15 cellular contexts compared by ENCODE assay signal in the genomic region with DNA sequence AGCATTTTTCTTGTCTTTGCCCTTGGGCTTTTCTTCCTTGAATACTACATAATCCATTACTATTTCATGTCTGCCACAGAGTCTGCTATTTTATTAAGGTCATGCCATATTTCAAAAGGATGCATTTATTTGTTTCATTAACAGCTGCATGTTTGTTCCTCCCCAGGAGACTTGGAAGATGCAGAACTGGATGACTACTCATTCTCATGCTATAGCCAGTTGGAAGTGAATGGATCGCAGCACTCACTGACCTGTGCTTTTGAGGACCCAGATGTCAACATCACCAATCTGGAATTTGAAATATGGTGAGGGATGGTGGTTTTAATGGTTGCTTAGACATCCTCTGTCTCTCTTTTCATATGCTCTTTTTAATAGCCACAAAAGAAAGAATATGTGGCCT. TPM values are rescaled to one million over a fixed set of nuclear protein-coding genes. Genes with fewer than 3 reads are reported as not detected.
DNase-seq lines count a peak whose midpoint lies in the region; ATAC-seq and TF ChIP-seq lines count a peak whose summit lies in the region.
"Had no signal": no experiment of that assay in that cellular context is flagged by ENCODE, and none has a peak within 500 bp of the region (broad histone marks: within the 10 kb centered on the region; RNA-seq: fewer than 3 reads in every experiment).

No MANE protein-coding gene starts in this region.

- H3K9me3 ChIP-seq in CD8-positive, alpha-beta memory T cell (ENCODE audit: low read length): no peaks in the 10 kb centered on the region
- H3K9me3 ChIP-seq: gastroesophageal sphincter, right lobe of liver had no signal

- TF ChIP-seq CTCF in coronary artery (IDR thresholded peaks at IDR 0.05): no peak

- H3K4me1 ChIP-seq in CD8-positive, alpha-beta memory T cell (ENCODE audit: insufficient read depth, low read length): peaks cover 37% of the 10 kb centered on the region
- H3K4me1 ChIP-seq: gastroesophageal sphincter, right lobe of liver had no signal

- CTCF ChIA-PET in CD8-positive, alpha-beta memory T cell (lab: Charles Lee): interaction anchor here (2.5 to 12.0 kb wide), 5 partner anchors 12 to 210 kb away, joined by 7 to 165 read pairs (median 26); no protein-coding TSS in a partner anchor

- peaks cover 70 to 90% (median 86%) of the 10 kb centered on the region in 3 donors for H3K36me3 Mint-ChIP-seq in CD8-positive, alpha-beta memory T cell
- H3K36me3 Mint-ChIP-seq in natural killer cell treated with Interleukin-12 subunit alpha and Interleukin-12 subunit beta and Interleukin-15 and Interleukin-18, amount 100 ng/mL, for 72 hours: peaks cover 32% of the 10 kb centered on the region
- H3K36me3 Mint-ChIP-seq: naive B cell had no signal

- H3K4me3 Mint-ChIP-seq in CD8-positive, alpha-beta memory T cell: peak overlapping the region; percentile 93 to 99 (median 97)
- peak overlapping the region; percentile 36 for H3K4me3 Mint-ChIP-seq in natural killer cell treated with Interleukin-12 subunit alpha and Interleukin-12 subunit beta and Interleukin-15 and Interleukin-18, amount 100 ng/mL, for 72 hours
- H3K4me3 Mint-ChIP-seq: naive B cell had no signal

- POLR2A ChIA-PET in CD8-positive, alpha-beta memory T cell (lab: Charles Lee): interaction anchor here (1.4 to 3.9 kb wide), 3 partner anchors 9 to 49 kb away, joined by 6 to 30 read pairs (median 24); no protein-coding TSS in a partner anchor

- no peaks in the 10 kb centered on the region for H3K27me3 ChIP-seq in CD8-positive, alpha-beta memory T cell (ENCODE audit: insufficient read depth, low read length, poor library complexity, severe bottlenecking)
- H3K27me3 ChIP-seq: gastroesophageal sphincter, right lobe of liver had no signal

- H3K9me3 Mint-ChIP-seq in CD8-positive, alpha-beta memory T cell: peaks cover 0 to 10% (median 0%) of the 10 kb centered on the region in 5 donors
- no peaks in the 10 kb centered on the region for H3K9me3 Mint-ChIP-seq in natural killer cell treated with Interleukin-12 subunit alpha and Interleukin-12 subunit beta and Interleukin-15 and Interleukin-18, amount 100 ng/mL, for 72 hours

- H3K4me1 Mint-ChIP-seq in CD8-positive, alpha-beta memory T cell: peaks cover 51 to 71% (median 58%) of the 10 kb centered on the region in 3 donors
- H3K4me1 Mint-ChIP-seq in natural killer cell treated with Interleukin-12 subunit alpha and Interleukin-12 subunit beta and Interleukin-15 and Interleukin-18, amount 100 ng/mL, for 72 hours (ENCODE audit: low read depth in 2 of 2): peaks cover 20 to 39% of the 10 kb centered on the region in 2 donors

- H3K27ac ChIP-seq in CD8-positive, alpha-beta memory T cell (ENCODE audit: low read depth, low read length): peak overlapping the region; percentile 95
- no peak overlapping the region for H3K27ac ChIP-seq in coronary artery
- H3K27ac ChIP-seq: dorsolateral prefrontal cortex, gastroesophageal sphincter, right lobe of liver had no signal

- H3K4me3 ChIP-seq in CD8-positive, alpha-beta memory T cell (ENCODE audit: low read length): peak overlapping the region; percentile 93
- H3K4me3 ChIP-seq in coronary artery: no peak overlapping the region
- H3K4me3 ChIP-seq: dorsolateral prefrontal cortex, gastroesophageal sphincter, right lobe of liver had no signal

- no peak for DNase-seq in CD8-positive, alpha-beta memory T cell
- DNase-seq in LHCN-M2 (ENCODE audit: low read depth) (peak; percentile 72), amniotic epithelial cell (ENCODE audit: low read depth) (peak; percentile 7), coronary artery (ENCODE audit: low spot score) (no peak), H4 (ENCODE audit: low spot score) (no peak)
- no peak for DNase-seq in natural killer cell treated with Interleukin-12 subunit alpha and Interleukin-12 subunit beta and Interleukin-15 and Interleukin-18, amount 100 ng/mL, for 72 hours (ENCODE audit: low spot score)
- DNase-seq: DMS 273 treated with DMSO at 0.1 percent for 48 hours, dorsolateral prefrontal cortex, HCEC 1CT, kidney glomerular epithelial cell, naive B cell, NCI-H526, right lobe of liver had no signal

- peak overlapping the region; percentile 84 to 99 (median 96) for H3K27ac Mint-ChIP-seq in CD8-positive, alpha-beta memory T cell
- H3K27ac Mint-ChIP-seq in natural killer cell treated with Interleukin-12 subunit alpha and Interleukin-12 subunit beta and Interleukin-15 and Interleukin-18, amount 100 ng/mL, for 72 hours: peak overlapping the region; percentile 31 to 65

- peaks cover 57% of the 10 kb centered on the region for H3K36me3 ChIP-seq in CD8-positive, alpha-beta memory T cell (ENCODE audit: insufficient read depth, low read length)
- H3K36me3 ChIP-seq: gastroesophageal sphincter, right lobe of liver had no signal

- no peak for ATAC-seq in natural killer cell treated with Interleukin-12 subunit alpha and Interleukin-12 subunit beta and Interleukin-15 and Interleukin-18, amount 100 ng/mL, for 72 hours
- ATAC-seq in GM18517 (IDR thresholded peaks at IDR 0.05; ENCODE audit: unreplicated experiment): no peak
- ATAC-seq: gastroesophageal sphincter, right lobe of liver had no signal

- H3K27me3 Mint-ChIP-seq in CD8-positive, alpha-beta memory T cell: no peaks in the 10 kb centered on the region
- peaks cover 0 to 6% of the 10 kb centered on the region in 2 donors for H3K27me3 Mint-ChIP-seq in natural killer cell treated with Interleukin-12 subunit alpha and Interleukin-12 subunit beta and Interleukin-15 and Interleukin-18, amount 100 ng/mL, for 72 hours
- H3K27me3 Mint-ChIP-seq: naive B cell had no signal

RNA-seq across cellular contexts. Expression of a gene that starts 4.0 kb away (rescaled TPM):
- total RNA-seq in CD8-positive, alpha-beta memory T cell: 100 to 1,000 TPM; 272 to 289 TPM
- 761 TPM for polyA plus RNA-seq in CD8-positive, alpha-beta memory T cell
- total RNA-seq in LHCN-M2 (2014; rRNA removed): 6.7 and 7.3 TPM in 2 replicates
- 13.3 TPM for polyA plus RNA-seq in LHCN-M2 (2012)
- total RNA-seq in natural killer cell treated with Interleukin-12 subunit alpha and Interleukin-12 subunit beta and Interleukin-15 and Interleukin-18, amount 100 ng/mL, for 72 hours: 10 to 100 TPM in 1 of 2 donors, 1 to 10 TPM in 1; 2.3 to 21.6 TPM
- total RNA-seq in H4 (2014; rRNA removed; shearing (Covaris generic)): 9.0 and 10.6 TPM in 2 replicates

Comparison
In these comparisons a context has a peak if more than half of its experiments do, and no peak if none do; other contexts are left out.
1. DNase-seq: peak in LHCN-M2 (single experiment) and amniotic epithelial cell (single experiment); none in CD8-positive, alpha-beta memory T cell (0 of 5), natural killer cell treated with Interleukin-12 subunit alpha and Interleukin-12 subunit beta and Interleukin-15 and Interleukin-18, amount 100 ng/mL, for 72 hours (single experiment), coronary artery (single experiment) and H4 (single experiment).
2. RNA of a gene that starts 4.0 kb away (total RNA-seq): 272 to 289 TPM in CD8-positive, alpha-beta memory T cell; 2.3 to 21.6 TPM in natural killer cell treated with Interleukin-12 subunit alpha and Interleukin-12 subunit beta and Interleukin-15 and Interleukin-18, amount 100 ng/mL, for 72 hours, 9.0 to 10.6 TPM in H4 and 6.7 to 7.3 TPM in LHCN-M2; every median in the first group is over 10 times any median in the second.